In the genomic region with DNA sequence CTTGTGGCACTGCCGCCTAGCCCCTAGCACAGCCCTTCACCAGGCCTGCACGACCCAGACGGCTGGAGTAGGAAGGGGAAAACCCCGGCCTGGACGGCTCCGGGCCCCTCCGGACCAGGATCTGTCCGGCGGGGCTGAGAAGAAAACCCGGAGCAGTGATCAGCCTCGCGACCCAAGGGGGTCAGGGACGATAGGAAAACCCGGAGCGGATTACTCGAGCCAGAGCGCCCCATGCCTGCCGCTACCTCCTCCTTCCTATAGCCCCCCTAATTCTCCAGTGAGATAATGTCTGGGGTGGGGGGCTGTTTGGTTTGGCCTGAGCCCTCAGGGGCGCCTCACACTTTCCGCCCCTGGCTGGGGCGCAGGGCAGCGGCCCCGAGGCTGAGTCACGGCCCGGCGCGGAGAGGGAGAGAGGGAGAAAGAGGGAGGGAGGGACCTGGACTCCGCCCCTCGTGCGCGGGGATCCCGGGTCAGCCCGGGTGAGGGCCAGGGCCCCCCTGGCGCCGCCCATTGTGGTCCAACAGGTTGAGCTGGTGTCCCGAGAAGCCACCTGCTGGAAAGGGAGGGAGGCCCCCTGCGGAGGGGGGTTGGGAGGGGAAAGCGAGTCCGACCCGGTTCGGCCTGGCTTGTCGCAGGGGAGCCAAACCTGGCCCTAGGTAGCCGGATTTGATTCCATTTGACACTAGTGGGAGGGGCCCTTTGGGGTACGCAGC, we compare ENCODE assay signal across 8 cellular contexts. TPM values are rescaled to one million over a fixed set of nuclear protein-coding genes. Genes with fewer than 3 reads are reported as not detected.
DNase-seq lines count a peak whose midpoint lies in the region; ATAC-seq and TF ChIP-seq lines count a peak whose summit lies in the region.

No MANE protein-coding gene starts in this region.

- DNase-seq in DMS79 (lab: John Stamatoyannopoulos, UW): peak; percentile 85
- DNase-seq in GM23338 (ENCODE audit: low spot score): peak; percentile 98
- DNase-seq in MM.1S: peak; percentile 95
- DNase-seq in SJCRH30: peak; percentile 86 to 90
- peak; percentile 66 for DNase-seq in activated gamma-delta T cell treated with Interleukin-2 at 50 U/mL for 16 hours
- DNase-seq in fibroblast of the conjunctiva (ENCODE audit: low read depth): peak; percentile 67
- peak; percentile 87 for DNase-seq in nephron progenitor cell
- DNase-seq in stimulated activated naive CD8-positive, alpha-beta T cell treated with anti-CD3 and anti-CD28 coated beads, Interleukin-15, amount 100 ng/mL, for 72 hours: peak; percentile 96

- H3K9me2 ChIP-seq in GM23338 (ENCODE audit: insufficient read depth) (no peaks in the 10 kb centered on the region), MM.1S (replicated peaks; ENCODE audit: insufficient read depth, low read length) (no peaks in the 10 kb centered on the region)

- no peaks in the 10 kb centered on the region for H3K27me3 ChIP-seq in GM23338 (ENCODE audit: insufficient read depth)
- H3K27me3 ChIP-seq in MM.1S (replicated peaks; ENCODE audit: insufficient read depth, low read length): no peaks in the 10 kb centered on the region
- H3K27me3 ChIP-seq in SJCRH30: no peaks in the 10 kb centered on the region

- H3K4me1 ChIP-seq in GM23338 (ENCODE audit: insufficient read depth) (peaks cover 18% of the 10 kb centered on the region), MM.1S (ENCODE audit: low read length) (peaks cover 18% of the 10 kb centered on the region), SJCRH30 (no peaks in the 10 kb centered on the region)

- H2AFZ ChIP-seq in GM23338 (peak overlapping the region; percentile 91; the same call in 1 of the 2 replicates), MM.1S (ENCODE audit: low read length) (peak overlapping the region; percentile 78)

- H3K9me3 ChIP-seq in MM.1S (replicated peaks; ENCODE audit: insufficient read depth, low read length): no peaks in the 10 kb centered on the region
- no peaks in the 10 kb centered on the region for H3K9me3 ChIP-seq in SJCRH30 (replicated peaks)

- H3K27me3 Mint-ChIP-seq in GM23338 (ENCODE audit: insufficient read depth, low read depth, poor library complexity): peaks cover 21% of the 10 kb centered on the region
- peaks cover 4% of the 10 kb centered on the region for H3K27me3 Mint-ChIP-seq in nephron progenitor cell (ENCODE audit: low read depth, poor library complexity)
- H3K27me3 Mint-ChIP-seq in stimulated activated naive CD8-positive, alpha-beta T cell treated with anti-CD3 and anti-CD28 coated beads, Interleukin-15, amount 100 ng/mL, for 72 hours: peaks cover 24% of the 10 kb centered on the region

- peak overlapping the region; percentile 72; the same call in 1 of the 2 replicates for H3K27ac Mint-ChIP-seq in GM23338
- peak overlapping the region; percentile 19 for H3K27ac Mint-ChIP-seq in nephron progenitor cell
- H3K27ac Mint-ChIP-seq in stimulated activated naive CD8-positive, alpha-beta T cell treated with anti-CD3 and anti-CD28 coated beads, Interleukin-15, amount 100 ng/mL, for 72 hours: peak overlapping the region; percentile 93 to 94

- H3K4me3 Mint-ChIP-seq in GM23338 (peak overlapping the region; percentile 90), nephron progenitor cell (peak overlapping the region; percentile 91)
- peak overlapping the region; percentile 89 to 93 for H3K4me3 Mint-ChIP-seq in stimulated activated naive CD8-positive, alpha-beta T cell treated with anti-CD3 and anti-CD28 coated beads, Interleukin-15, amount 100 ng/mL, for 72 hours

- H3K4me2 ChIP-seq in GM23338 (peak overlapping the region; percentile 90), MM.1S (ENCODE audit: low read depth, low read length) (peak overlapping the region; percentile 90)

- H3K4me1 Mint-ChIP-seq in GM23338 (peaks cover 31% of the 10 kb centered on the region), nephron progenitor cell (peaks cover 39% of the 10 kb centered on the region)
- peaks cover 60% of the 10 kb centered on the region for H3K4me1 Mint-ChIP-seq in stimulated activated naive CD8-positive, alpha-beta T cell treated with anti-CD3 and anti-CD28 coated beads, Interleukin-15, amount 100 ng/mL, for 72 hours

- H3K9me3 Mint-ChIP-seq in GM23338 (no peaks in the 10 kb centered on the region), nephron progenitor cell (no peaks in the 10 kb centered on the region)
- H3K9me3 Mint-ChIP-seq in stimulated activated naive CD8-positive, alpha-beta T cell treated with anti-CD3 and anti-CD28 coated beads, Interleukin-15, amount 100 ng/mL, for 72 hours: no peaks in the 10 kb centered on the region

- peaks cover 16% of the 10 kb centered on the region for H3F3A ChIP-seq in GM23338 (replicated peaks; ENCODE audit: low read depth)
- H3F3A ChIP-seq in MM.1S (ENCODE audit: insufficient read depth, low read length): peaks cover 61% of the 10 kb centered on the region

- H3K9ac ChIP-seq in MM.1S (ENCODE audit: low read length): peak overlapping the region; percentile 93

- H4K20me1 ChIP-seq in GM23338 (replicated peaks; ENCODE audit: insufficient read depth) (no peaks in the 10 kb centered on the region), MM.1S (ENCODE audit: insufficient read depth, low read length) (no peaks in the 10 kb centered on the region)

- H3K79me2 ChIP-seq in GM23338 (replicated peaks; ENCODE audit: insufficient read depth): peaks cover 19% of the 10 kb centered on the region
- peaks cover 33% of the 10 kb centered on the region for H3K79me2 ChIP-seq in MM.1S (ENCODE audit: low read length)

- ATAC-seq in GM23338: peak; percentile 45
- ATAC-seq in stimulated activated naive CD8-positive, alpha-beta T cell treated with anti-CD3 and anti-CD28 coated beads, Interleukin-15, amount 100 ng/mL, for 72 hours: peak; percentile 51

- TF ChIP-seq CTCF in GM23338 (conservative IDR thresholded peaks at IDR 0.05; ENCODE audit: low read depth in 2 of 2) (no peak), MM.1S (IDR thresholded peaks at IDR 0.05; ENCODE audit: low read length) (no peak), nephron progenitor cell (IDR thresholded peaks at IDR 0.05) (no peak)

- H3K36me3 ChIP-seq in GM23338 (ENCODE audit: insufficient read depth) (no peaks in the 10 kb centered on the region), MM.1S (replicated peaks; ENCODE audit: insufficient read depth, low read length) (no peaks in the 10 kb centered on the region), SJCRH30 (no peaks in the 10 kb centered on the region)

- H3K4me3 ChIP-seq in GM23338 (peak overlapping the region; percentile 90), MM.1S (ENCODE audit: low read length) (peak overlapping the region; percentile 77), SJCRH30 (peak overlapping the region; percentile 65)

- no peaks in the 10 kb centered on the region for H3K36me3 Mint-ChIP-seq in GM23338 (ENCODE audit: low read depth)
- H3K36me3 Mint-ChIP-seq in nephron progenitor cell (ENCODE audit: low read depth): no peaks in the 10 kb centered on the region

- peak overlapping the region; percentile 95 for H3K27ac ChIP-seq in GM23338 (ENCODE audit: low read depth)
- peak overlapping the region; percentile 95 for H3K27ac ChIP-seq in MM.1S (ENCODE audit: low read length)
- peak overlapping the region; percentile 82 for H3K27ac ChIP-seq in SJCRH30

TF ChIP-seq in GM23338, 12 proteins besides CTCF, POLR2A, EP300 and RAD21 (continues in another document):
- TF ChIP-seq, protein P1, sequence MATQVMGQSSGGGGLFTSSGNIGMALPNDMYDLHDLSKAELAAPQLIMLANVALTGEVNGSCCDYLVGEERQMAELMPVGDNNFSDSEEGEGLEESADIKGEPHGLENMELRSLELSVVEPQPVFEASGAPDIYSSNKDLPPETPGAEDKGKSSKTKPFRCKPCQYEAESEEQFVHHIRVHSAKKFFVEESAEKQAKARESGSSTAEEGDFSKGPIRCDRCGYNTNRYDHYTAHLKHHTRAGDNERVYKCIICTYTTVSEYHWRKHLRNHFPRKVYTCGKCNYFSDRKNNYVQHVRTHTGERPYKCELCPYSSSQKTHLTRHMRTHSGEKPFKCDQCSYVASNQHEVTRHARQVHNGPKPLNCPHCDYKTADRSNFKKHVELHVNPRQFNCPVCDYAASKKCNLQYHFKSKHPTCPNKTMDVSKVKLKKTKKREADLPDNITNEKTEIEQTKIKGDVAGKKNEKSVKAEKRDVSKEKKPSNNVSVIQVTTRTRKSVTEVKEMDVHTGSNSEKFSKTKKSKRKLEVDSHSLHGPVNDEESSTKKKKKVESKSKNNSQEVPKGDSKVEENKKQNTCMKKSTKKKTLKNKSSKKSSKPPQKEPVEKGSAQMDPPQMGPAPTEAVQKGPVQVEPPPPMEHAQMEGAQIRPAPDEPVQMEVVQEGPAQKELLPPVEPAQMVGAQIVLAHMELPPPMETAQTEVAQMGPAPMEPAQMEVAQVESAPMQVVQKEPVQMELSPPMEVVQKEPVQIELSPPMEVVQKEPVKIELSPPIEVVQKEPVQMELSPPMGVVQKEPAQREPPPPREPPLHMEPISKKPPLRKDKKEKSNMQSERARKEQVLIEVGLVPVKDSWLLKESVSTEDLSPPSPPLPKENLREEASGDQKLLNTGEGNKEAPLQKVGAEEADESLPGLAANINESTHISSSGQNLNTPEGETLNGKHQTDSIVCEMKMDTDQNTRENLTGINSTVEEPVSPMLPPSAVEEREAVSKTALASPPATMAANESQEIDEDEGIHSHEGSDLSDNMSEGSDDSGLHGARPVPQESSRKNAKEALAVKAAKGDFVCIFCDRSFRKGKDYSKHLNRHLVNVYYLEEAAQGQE (IDR thresholded peaks at IDR 0.05; ENCODE audit: unreplicated experiment): no peak
- TF ChIP-seq POLR2AphosphoS5 (IDR thresholded peaks at IDR 0.05; ENCODE audit: low read depth): peak; percentile 55

RNA-seq across cellular contexts. Expression of a gene that starts 1.7 kb away (rescaled TPM):
- total RNA-seq in GM23338 (2014; rRNA removed; shearing (Covaris generic)): 19.3 and 32.6 TPM in 2 replicates
- 3.6 TPM in 2 replicates for polyA plus RNA-seq in GM23338 (2016; fragmentation: Nextera tagmentation; extraction: Ambion mirVana)
- total RNA-seq in SJCRH30 (2014; rRNA removed; shearing (Covaris generic)): 4.8 and 5.6 TPM in 2 replicates

RNA-seq across cellular contexts. Expression of a gene that starts 7.5 kb away (rescaled TPM):
- total RNA-seq in GM23338 (2014; rRNA removed; shearing (Covaris generic)): 1.5 and 1.6 TPM in 2 replicates
- polyA plus RNA-seq in GM23338 (2016; fragmentation: Nextera tagmentation; extraction: Ambion mirVana): not detected in 2 replicates
- total RNA-seq in SJCRH30 (2014; rRNA removed; shearing (Covaris generic)): not detected in 2 replicates

RNA-seq across cellular contexts. Expression of a gene that starts 17.7 kb away (rescaled TPM):
- total RNA-seq in GM23338 (2014; rRNA removed; shearing (Covaris generic)): 71.4 and 75.0 TPM in 2 replicates
- polyA plus RNA-seq in GM23338 (2016; fragmentation: Nextera tagmentation; extraction: Ambion mirVana): 72.8 and 74.5 TPM in 2 replicates
- 25.6 and 28.0 TPM in 2 replicates for total RNA-seq in SJCRH30 (2014; rRNA removed; shearing (Covaris generic))

RNA-seq across cellular contexts. Expression of a gene that starts 26.4 kb away (rescaled TPM):
- 296 and 392 TPM in 2 replicates for total RNA-seq in GM23338 (2014; rRNA removed; shearing (Covaris generic))
- polyA plus RNA-seq in GM23338 (2016; fragmentation: Nextera tagmentation; extraction: Ambion mirVana): 562 and 617 TPM in 2 replicates
- 299 and 303 TPM in 2 replicates for total RNA-seq in SJCRH30 (2014; rRNA removed; shearing (Covaris generic))

RNA-seq across cellular contexts. Expression of a gene that starts 30.3 kb away (rescaled TPM):
- 196 and 211 TPM in 2 replicates for total RNA-seq in GM23338 (2014; rRNA removed; shearing (Covaris generic))
- polyA plus RNA-seq in GM23338 (2016; fragmentation: Nextera tagmentation; extraction: Ambion mirVana): 108 and 117 TPM in 2 replicates
- 102 and 110 TPM in 2 replicates for total RNA-seq in SJCRH30 (2014; rRNA removed; shearing (Covaris generic))

Comparison
In these comparisons a context has a peak if more than half of its experiments do, and no peak if none do; other contexts are left out.
1. Peak in every context shown above with its lines: DNase-seq, ATAC-seq, H3K4me3 ChIP-seq and H3K27ac ChIP-seq.
2. H3K27ac Mint-ChIP-seq: peak in every context shown above with its lines; median percentile 94 in stimulated activated naive CD8-positive, alpha-beta T cell treated with anti-CD3 and anti-CD28 coated beads, Interleukin-15, amount 100 ng/mL, for 72 hours; 72 in GM23338; 19 in nephron progenitor cell.